ENCODE assay signal across 7 cellular contexts in genomic region chr1:198088360-198089071, GRCh38.
DNase-seq lines count a peak whose midpoint lies in the region; ATAC-seq and TF ChIP-seq lines count a peak whose summit lies in the region.

No MANE protein-coding gene starts in this region.

- H3K27ac Mint-ChIP-seq in GM23338 = no peak overlapping the region; the same call in 1 of the 2 replicates

- H3K27ac ChIP-seq in GM23338 (ENCODE audit: low read depth) = no peak overlapping the region

- no peaks in the 10 kb centered on the region for H3K36me3 Mint-ChIP-seq in GM23338 (ENCODE audit: low read depth)

- H3K79me2 ChIP-seq in GM23338 (replicated peaks; ENCODE audit: insufficient read depth) = no peaks in the 10 kb centered on the region

- TF ChIP-seq CTCF in GM23338 (conservative IDR thresholded peaks at IDR 0.05; ENCODE audit: low read depth in 2 of 2) = peak; percentile 59 to 78

- H3K4me2 ChIP-seq in GM23338 = no peak overlapping the region

- no peak overlapping the region for H3K4me3 Mint-ChIP-seq in GM23338

- H3K9me2 ChIP-seq in GM23338 (ENCODE audit: insufficient read depth) = no peaks in the 10 kb centered on the region

- H3F3A ChIP-seq in GM23338 (replicated peaks; ENCODE audit: low read depth) = no peaks in the 10 kb centered on the region

- H4K20me1 ChIP-seq in GM23338 (replicated peaks; ENCODE audit: insufficient read depth) = no peaks in the 10 kb centered on the region

- H3K4me3 ChIP-seq in GM23338 = no peak overlapping the region

- H3K4me1 ChIP-seq in GM23338 (ENCODE audit: insufficient read depth) = peaks cover 9% of the 10 kb centered on the region; the same call in 1 of the 2 replicates

- DNase-seq in Daoy (ENCODE audit: low read depth) (peak; percentile 17), GM23338 (ENCODE audit: low spot score) (peak; percentile 65), OCI-M1 (lab: John Stamatoyannopoulos, UW) (peak; percentile 83), dermis microvascular lymphatic vessel endothelial cell (ENCODE audit: low read depth in 2 of 2) (peak; percentile 16 to 55), midbrain (lab: John Stamatoyannopoulos, UW) (peak; percentile 11)

- ATAC-seq in GM23338 = peak; percentile 72
- no peak for ATAC-seq in HG03135 (IDR thresholded peaks at IDR 0.05; ENCODE audit: unreplicated experiment)
- ATAC-seq in GM18873 (IDR thresholded peaks at IDR 0.05; ENCODE audit: low FRiP score, unreplicated experiment) = no peak

- H3K9me3 Mint-ChIP-seq in GM23338 = no peaks in the 10 kb centered on the region

- no peaks in the 10 kb centered on the region for H3K27me3 ChIP-seq in GM23338 (ENCODE audit: insufficient read depth)

- H3K4me1 Mint-ChIP-seq in GM23338 = peaks cover 7% of the 10 kb centered on the region; the same call in 2 of the 3 replicates

- H3K36me3 ChIP-seq in GM23338 (ENCODE audit: insufficient read depth) = no peaks in the 10 kb centered on the region

- H3K27me3 Mint-ChIP-seq in GM23338 (ENCODE audit: insufficient read depth, low read depth, poor library complexity) = no peaks in the 10 kb centered on the region

- no peak overlapping the region for H2AFZ ChIP-seq in GM23338

TF ChIP-seq in GM23338, 12 proteins besides CTCF, POLR2A, EP300 and RAD21:
- TF ChIP-seq REST (IDR thresholded peaks at IDR 0.05; ENCODE audit: unreplicated experiment) = no peak
- TF ChIP-seq ZNF114 (CRISPR knock-in tag; IDR thresholded peaks at IDR 0.05) = no peak

Comparison
In these comparisons a context has a peak if more than half of its experiments do, and no peak if none do; other contexts are left out.
1. DNase-seq: peak in every context shown above with its lines; median percentile 83 in OCI-M1; 65 in GM23338; 36 in dermis microvascular lymphatic vessel endothelial cell; 17 in Daoy; 11 in midbrain.